Comparison of ENCODE assay signal across 1 cellular context in genomic region chr9:34227445-34227844, GRCh38.
TF ChIP-seq lines count a peak whose summit lies in the region.

No MANE protein-coding gene starts in this region.

TF ChIP-seq in K562, 482 proteins besides CTCF, POLR2A, EP300 and RAD21:
- no peak for TF ChIP-seq RBM39 (optimal IDR thresholded peaks at IDR 0.05; ENCODE audit: low read depth, low read length)
- no peak for TF ChIP-seq IFI16 (CRISPR knock-in tag; IDR thresholded peaks at IDR 0.05)
- no peak for TF ChIP-seq FOS (IDR thresholded peaks at IDR 0.05; ENCODE audit: extremely low read depth, insufficient read length)
- TF ChIP-seq NFE2 (IDR thresholded peaks at IDR 0.05; ENCODE audit: low read depth): peak; percentile 26; the same call in 1 of the 2 replicates
- no peak for TF ChIP-seq SIN3A (IDR thresholded peaks at IDR 0.05; ENCODE audit: borderline replicate concordance in 2 of 2, control insufficient read depth in 1 of 2, low read depth in 2 of 2, low read length in 2 of 2)
- TF ChIP-seq, protein P1, sequence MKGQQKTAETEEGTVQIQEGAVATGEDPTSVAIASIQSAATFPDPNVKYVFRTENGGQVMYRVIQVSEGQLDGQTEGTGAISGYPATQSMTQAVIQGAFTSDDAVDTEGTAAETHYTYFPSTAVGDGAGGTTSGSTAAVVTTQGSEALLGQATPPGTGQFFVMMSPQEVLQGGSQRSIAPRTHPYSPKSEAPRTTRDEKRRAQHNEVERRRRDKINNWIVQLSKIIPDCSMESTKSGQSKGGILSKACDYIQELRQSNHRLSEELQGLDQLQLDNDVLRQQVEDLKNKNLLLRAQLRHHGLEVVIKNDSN (CRISPR knock-in tag; IDR thresholded peaks at IDR 0.05): no peak
- TF ChIP-seq, protein P2, sequence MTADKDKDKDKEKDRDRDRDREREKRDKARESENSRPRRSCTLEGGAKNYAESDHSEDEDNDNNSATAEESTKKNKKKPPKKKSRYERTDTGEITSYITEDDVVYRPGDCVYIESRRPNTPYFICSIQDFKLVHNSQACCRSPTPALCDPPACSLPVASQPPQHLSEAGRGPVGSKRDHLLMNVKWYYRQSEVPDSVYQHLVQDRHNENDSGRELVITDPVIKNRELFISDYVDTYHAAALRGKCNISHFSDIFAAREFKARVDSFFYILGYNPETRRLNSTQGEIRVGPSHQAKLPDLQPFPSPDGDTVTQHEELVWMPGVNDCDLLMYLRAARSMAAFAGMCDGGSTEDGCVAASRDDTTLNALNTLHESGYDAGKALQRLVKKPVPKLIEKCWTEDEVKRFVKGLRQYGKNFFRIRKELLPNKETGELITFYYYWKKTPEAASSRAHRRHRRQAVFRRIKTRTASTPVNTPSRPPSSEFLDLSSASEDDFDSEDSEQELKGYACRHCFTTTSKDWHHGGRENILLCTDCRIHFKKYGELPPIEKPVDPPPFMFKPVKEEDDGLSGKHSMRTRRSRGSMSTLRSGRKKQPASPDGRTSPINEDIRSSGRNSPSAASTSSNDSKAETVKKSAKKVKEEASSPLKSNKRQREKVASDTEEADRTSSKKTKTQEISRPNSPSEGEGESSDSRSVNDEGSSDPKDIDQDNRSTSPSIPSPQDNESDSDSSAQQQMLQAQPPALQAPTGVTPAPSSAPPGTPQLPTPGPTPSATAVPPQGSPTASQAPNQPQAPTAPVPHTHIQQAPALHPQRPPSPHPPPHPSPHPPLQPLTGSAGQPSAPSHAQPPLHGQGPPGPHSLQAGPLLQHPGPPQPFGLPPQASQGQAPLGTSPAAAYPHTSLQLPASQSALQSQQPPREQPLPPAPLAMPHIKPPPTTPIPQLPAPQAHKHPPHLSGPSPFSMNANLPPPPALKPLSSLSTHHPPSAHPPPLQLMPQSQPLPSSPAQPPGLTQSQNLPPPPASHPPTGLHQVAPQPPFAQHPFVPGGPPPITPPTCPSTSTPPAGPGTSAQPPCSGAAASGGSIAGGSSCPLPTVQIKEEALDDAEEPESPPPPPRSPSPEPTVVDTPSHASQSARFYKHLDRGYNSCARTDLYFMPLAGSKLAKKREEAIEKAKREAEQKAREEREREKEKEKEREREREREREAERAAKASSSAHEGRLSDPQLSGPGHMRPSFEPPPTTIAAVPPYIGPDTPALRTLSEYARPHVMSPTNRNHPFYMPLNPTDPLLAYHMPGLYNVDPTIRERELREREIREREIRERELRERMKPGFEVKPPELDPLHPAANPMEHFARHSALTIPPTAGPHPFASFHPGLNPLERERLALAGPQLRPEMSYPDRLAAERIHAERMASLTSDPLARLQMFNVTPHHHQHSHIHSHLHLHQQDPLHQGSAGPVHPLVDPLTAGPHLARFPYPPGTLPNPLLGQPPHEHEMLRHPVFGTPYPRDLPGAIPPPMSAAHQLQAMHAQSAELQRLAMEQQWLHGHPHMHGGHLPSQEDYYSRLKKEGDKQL (CRISPR knock-in tag; IDR thresholded peaks at IDR 0.05; ENCODE audit: borderline replicate concordance): no peak
- TF ChIP-seq DNMT1 (IDR thresholded peaks at IDR 0.05): no peak
- no peak for TF ChIP-seq XRCC3 (IDR thresholded peaks at IDR 0.05)
- TF ChIP-seq RBM15 (IDR thresholded peaks at IDR 0.05; ENCODE audit: insufficient read depth, low read length): no peak
- 0 out of 2 replicates have a peak, but pooled peaks have one; percentile 16 for TF ChIP-seq ZNF316 (IDR thresholded peaks at IDR 0.05)
